In genomic region chrX:54639346-54640102, GRCh38 we compare ENCODE assay signal across 8 cellular contexts.
A peak's percentile ranks its signal among the peaks of the same experiment; 100 is the strongest.
DNase-seq lines count a peak whose midpoint lies in the region; ATAC-seq and TF ChIP-seq lines count a peak whose summit lies in the region.

No MANE protein-coding gene starts in this region.

- H3K9me3 Mint-ChIP-seq in H9: peaks cover 63 to 77% of the 10 kb centered on the region in 2 experiments
- H3K9me3 Mint-ChIP-seq in natural killer cell treated with Interleukin-12 subunit alpha and Interleukin-12 subunit beta and Interleukin-15 and Interleukin-18, amount 100 ng/mL, for 72 hours: no peaks in the 10 kb centered on the region

- peaks cover 26% of the 10 kb centered on the region for H3K4me1 ChIP-seq in ES-I3 (ENCODE audit: insufficient read depth, low read length)
- H3K4me1 ChIP-seq in H9 (ENCODE audit: insufficient read depth, low read length): no peaks in the 10 kb centered on the region; the same call in 1 of the 2 replicates
- peaks cover 3% of the 10 kb centered on the region for H3K4me1 ChIP-seq in Loucy (ENCODE audit: insufficient read depth, low read length, poor library complexity, severe bottlenecking)
- no peaks in the 10 kb centered on the region for H3K4me1 ChIP-seq in RWPE2 (ENCODE audit: insufficient read depth, poor library complexity, severe bottlenecking)

- TF ChIP-seq CTCF in H9 (conservative IDR thresholded peaks at IDR 0.05): peak; percentile 72
- peak; percentile 61 for TF ChIP-seq CTCF in Loucy (conservative IDR thresholded peaks at IDR 0.05; ENCODE audit: low read length)
- peak; percentile 70 for TF ChIP-seq CTCF in RWPE2 (IDR thresholded peaks at IDR 0.05; ENCODE audit: poor library complexity, severe bottlenecking)
- TF ChIP-seq CTCF in fibroblast of pulmonary artery (IDR thresholded peaks at IDR 0.05; ENCODE audit: low read length, missing control alignments): peak; percentile 63

- H2BK120ac ChIP-seq in H9 (ENCODE audit: low read depth, low read length, poor library complexity, severe bottlenecking): no peak overlapping the region

- no peak overlapping the region for H2BK15ac ChIP-seq in H9 (ENCODE audit: low read depth, low read length)

- no peak overlapping the region; the same call in 1 of the 2 replicates for H3K4ac ChIP-seq in H9 (ENCODE audit: low read depth, low read length)

- H3K18ac ChIP-seq in H9 (ENCODE audit: insufficient read length, low read depth, low read length): peak overlapping the region; percentile 93

- H3K4me3 ChIP-seq in Loucy (ENCODE audit: low read length, poor library complexity, severe bottlenecking) (peak overlapping the region; percentile 78), RWPE2 (ENCODE audit: severe bottlenecking) (peak overlapping the region; percentile 47), fibroblast of pulmonary artery (replicated peaks; ENCODE audit: low read depth, low read length) (peak overlapping the region; percentile 58)

- no peaks in the 10 kb centered on the region for H3K27me3 ChIP-seq in H9 (ENCODE audit: insufficient read depth, low read length)
- H3K27me3 ChIP-seq in Loucy (ENCODE audit: insufficient read depth, low read length, poor library complexity, severe bottlenecking): no peaks in the 10 kb centered on the region
- H3K27me3 ChIP-seq in RWPE2 (ENCODE audit: insufficient read depth, poor library complexity, severe bottlenecking): no peaks in the 10 kb centered on the region

- H3K23ac ChIP-seq in H9 (ENCODE audit: insufficient read length, low read depth, low read length): no peak overlapping the region

- no peak overlapping the region for H2BK12ac ChIP-seq in H9 (ENCODE audit: insufficient read length, low read depth, low read length)

- H4K5ac ChIP-seq in H9 (ENCODE audit: insufficient read length, low read depth, low read length): no peak overlapping the region

- ATAC-seq in RWPE2 (ENCODE audit: low read depth): peak; percentile 96
- ATAC-seq in natural killer cell treated with Interleukin-12 subunit alpha and Interleukin-12 subunit beta and Interleukin-15 and Interleukin-18, amount 100 ng/mL, for 72 hours: peak; percentile 97 to 99

- no peak overlapping the region for H2BK5ac ChIP-seq in H9 (ENCODE audit: insufficient read length, low read length)

- H2AFZ ChIP-seq in H9 (ENCODE audit: low read length) (no peak overlapping the region), Loucy (ENCODE audit: low read length) (peak overlapping the region; percentile 79)

- H3K27ac ChIP-seq in H9 (ENCODE audit: insufficient read length, low read depth, low read length) (peak overlapping the region; percentile 85), RWPE2 (ENCODE audit: poor library complexity, severe bottlenecking) (peak overlapping the region; percentile 70)

- no peak overlapping the region for H4K91ac ChIP-seq in H9 (ENCODE audit: insufficient read length, low read depth, low read length)

- H3K4me3 Mint-ChIP-seq in H9: peak overlapping the region; percentile 90 to 91
- H3K4me3 Mint-ChIP-seq in natural killer cell treated with Interleukin-12 subunit alpha and Interleukin-12 subunit beta and Interleukin-15 and Interleukin-18, amount 100 ng/mL, for 72 hours: peak overlapping the region; percentile 98

- H3K27me3 Mint-ChIP-seq in H9 (ENCODE audit: low read depth): no peaks in the 10 kb centered on the region; the same call in 1 of the 2 replicates
- H3K27me3 Mint-ChIP-seq in natural killer cell treated with Interleukin-12 subunit alpha and Interleukin-12 subunit beta and Interleukin-15 and Interleukin-18, amount 100 ng/mL, for 72 hours: peaks cover 0 to 12% of the 10 kb centered on the region in 2 donors

- peak overlapping the region; percentile 93; the same call in 1 of the 2 replicates for H3K14ac ChIP-seq in H9 (ENCODE audit: insufficient read depth, low read length)

- no peaks in the 10 kb centered on the region for H3K79me1 ChIP-seq in H9 (ENCODE audit: insufficient read depth, low read depth, low read length, poor library complexity, severe bottlenecking)

- H3K36me3 ChIP-seq in ES-I3 (ENCODE audit: insufficient read depth, low read length): no peaks in the 10 kb centered on the region
- H3K36me3 ChIP-seq in Loucy (ENCODE audit: insufficient read depth, low read length): no peaks in the 10 kb centered on the region
- H3K36me3 ChIP-seq in RWPE2 (ENCODE audit: low read depth): no peaks in the 10 kb centered on the region

- no peak overlapping the region for H2AK5ac ChIP-seq in H9 (ENCODE audit: insufficient read length, low read length)

- H3K9ac ChIP-seq in ES-I3 (ENCODE audit: low read depth, low read length) (peak overlapping the region; percentile 90), H9 (ENCODE audit: extremely low read depth, insufficient read length, low read length) (peak overlapping the region; percentile 92), Loucy (ENCODE audit: low read depth, low read length, poor library complexity, severe bottlenecking) (peak overlapping the region; percentile 75)

- H4K20me1 ChIP-seq in H9 (ENCODE audit: control insufficient read depth, insufficient read depth, insufficient read length) (no peaks in the 10 kb centered on the region), Loucy (ENCODE audit: insufficient read depth, low read length, poor library complexity, severe bottlenecking) (no peaks in the 10 kb centered on the region)

- WGBS in H9 (ENCODE audit: extremely low coverage, insufficient read length, low lambda C conversion rate): no CpG with 5 or more reads among the region's 47 CpGs

- DNase-seq in H9: peak; percentile 94
- peak; percentile 93 for DNase-seq in RWPE2 (ENCODE audit: low spot score)
- peak; percentile 87 for DNase-seq in activated effector memory CD4-positive, alpha-beta T cell treated with Interleukin-2 at 50 U/mL for 16 hours
- DNase-seq in fibroblast of pulmonary artery (ENCODE audit: low read depth): peak; percentile 98
- DNase-seq in natural killer cell treated with Interleukin-12 subunit alpha and Interleukin-12 subunit beta and Interleukin-15 and Interleukin-18, amount 100 ng/mL, for 72 hours (ENCODE audit: low spot score): peak; percentile 95
- peak; percentile 95 for DNase-seq in stimulated activated naive CD4-positive, alpha-beta T cell treated with Interleukin-2 at 50 U/mL for 16 hours (lab: John Stamatoyannopoulos, UW)

- H3K9me3 ChIP-seq in ES-I3 (ENCODE audit: control insufficient read depth, insufficient read depth, low read length) (no peaks in the 10 kb centered on the region), H9 (ENCODE audit: control insufficient read depth, low read depth, low read length) (peaks cover 35% of the 10 kb centered on the region), Loucy (ENCODE audit: insufficient read depth, low read depth, low read length) (no peaks in the 10 kb centered on the region), RWPE2 (ENCODE audit: severe bottlenecking) (no peaks in the 10 kb centered on the region)

- no peaks in the 10 kb centered on the region for H3F3A ChIP-seq in Loucy (ENCODE audit: low read depth)

- H3K36me3 Mint-ChIP-seq in H9 (ENCODE audit: insufficient read depth in 1 of 3, low read depth in 3 of 3): peaks cover 0 to 7% (median 5%) of the 10 kb centered on the region in 3 experiments; a peak in 4 of 7 replicates
- peaks cover 11% of the 10 kb centered on the region for H3K36me3 Mint-ChIP-seq in natural killer cell treated with Interleukin-12 subunit alpha and Interleukin-12 subunit beta and Interleukin-15 and Interleukin-18, amount 100 ng/mL, for 72 hours

- H3T11ph ChIP-seq in H9 (ENCODE audit: low read length): no peak overlapping the region

- no peak overlapping the region for H4K8ac ChIP-seq in H9 (replicated peaks; ENCODE audit: insufficient read length, low read depth, low read length)

- H3K56ac ChIP-seq in H9 (ENCODE audit: insufficient read length, low read depth, low read length): no peak overlapping the region

- H3K4me2 ChIP-seq in H9 (ENCODE audit: insufficient read depth, insufficient read length, low read length) (peak overlapping the region; percentile 33), Loucy (ENCODE audit: low read depth, low read length, poor library complexity, severe bottlenecking) (peak overlapping the region; percentile 74)

- peak overlapping the region; percentile 98 to 100 (median 100) for H3K27ac Mint-ChIP-seq in H9
- peak overlapping the region; percentile 98 for H3K27ac Mint-ChIP-seq in natural killer cell treated with Interleukin-12 subunit alpha and Interleukin-12 subunit beta and Interleukin-15 and Interleukin-18, amount 100 ng/mL, for 72 hours

- no peak overlapping the region for H2BK20ac ChIP-seq in H9 (ENCODE audit: low read depth, low read length, poor library complexity, severe bottlenecking)

- peaks cover 31 to 37% of the 10 kb centered on the region in 2 experiments for H3K4me1 Mint-ChIP-seq in H9
- peaks cover 7 to 11% of the 10 kb centered on the region in 2 donors for H3K4me1 Mint-ChIP-seq in natural killer cell treated with Interleukin-12 subunit alpha and Interleukin-12 subunit beta and Interleukin-15 and Interleukin-18, amount 100 ng/mL, for 72 hours (ENCODE audit: low read depth in 2 of 2)

- H3K23me2 ChIP-seq in H9 (ENCODE audit: insufficient read length, low read depth, low read length, poor library complexity, severe bottlenecking): no peaks in the 10 kb centered on the region

- H3K79me2 ChIP-seq in H9 (ENCODE audit: insufficient read depth, low read length) (no peaks in the 10 kb centered on the region), Loucy (ENCODE audit: insufficient read depth, low read length) (no peaks in the 10 kb centered on the region)

- no peaks in the 10 kb centered on the region for H3K9me2 ChIP-seq in Loucy (replicated peaks; ENCODE audit: low read depth, low read length)

Comparison
In these comparisons a context has a peak if more than half of its experiments do, and no peak if none do; other contexts are left out.
1. Peak in every context shown above with its lines: DNase-seq, ATAC-seq, H3K4me3 ChIP-seq and H3K27ac ChIP-seq.